In the genomic region with DNA sequence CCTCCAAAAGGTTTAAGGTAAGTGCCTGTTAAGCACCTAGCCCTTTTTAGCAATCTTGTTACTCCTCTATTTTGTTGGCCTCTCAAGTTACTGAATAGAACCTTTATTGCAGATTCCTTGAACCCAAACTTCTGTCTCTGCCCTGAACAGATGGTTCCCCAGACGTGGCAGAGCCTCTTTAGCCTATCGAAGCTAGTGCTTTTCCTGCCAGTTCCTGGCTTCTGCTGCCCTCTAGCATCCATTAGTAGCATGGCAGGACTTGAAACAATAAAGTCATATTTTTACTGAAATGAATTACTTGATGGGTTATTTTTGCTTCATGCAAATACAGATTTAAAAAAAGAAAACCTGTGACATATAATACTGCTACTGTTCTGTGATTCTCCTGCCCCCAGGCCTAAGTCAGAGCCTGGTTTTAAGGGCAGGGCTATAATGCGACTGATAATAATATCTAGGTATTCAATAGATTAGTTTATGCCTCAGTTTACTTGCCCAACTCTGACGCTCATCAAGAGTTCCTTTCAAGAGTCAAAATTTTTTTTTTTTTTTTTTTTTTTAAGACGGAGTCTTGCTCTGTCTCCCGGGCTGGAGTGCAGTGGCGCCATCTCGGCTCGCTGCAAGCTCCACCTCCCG, we compare ENCODE assay signal across 9 cellular contexts.
DNase-seq lines count a peak whose midpoint lies in the region; ATAC-seq and TF ChIP-seq lines count a peak whose summit lies in the region.
"Had no signal": no experiment of that assay in that cellular context is flagged by ENCODE, and none has a peak within 500 bp of the region (broad histone marks: within the 10 kb centered on the region; RNA-seq: fewer than 3 reads in every experiment).

No MANE protein-coding gene starts in this region.

- peak; percentile 32 to 61 (median 47) for TF ChIP-seq CTCF in transverse colon (IDR thresholded peaks at IDR 0.05)

- peak overlapping the region; percentile 32 to 74 (median 61) for H3K4me3 Mint-ChIP-seq in naive thymus-derived CD4-positive, alpha-beta T cell
- H3K4me3 Mint-ChIP-seq: dendritic cell treated with granulocyte-macrophage colony-stimulating factor and Interleukin-4, amounts not matched to agents 40 ng/mL and 50 ng/mL, for 4 days had no signal

- intact Hi-C loops in naive thymus-derived CD4-positive, alpha-beta T cell (cut with micrococcal nuclease), result loop anchor here (1.0 to 10.0 kb wide), 5 partner anchors 252 to 477 kb away; no protein-coding TSS in a partner anchor
- intact Hi-C loops in transverse colon (cut with DNase I; ENCODE audit: low total_unique reads), result no loop called here

- H3K4me3 ChIP-seq in naive thymus-derived CD4-positive, alpha-beta T cell (ENCODE audit: low read length), result peak overlapping the region; percentile 16
- no peak overlapping the region for H3K4me3 ChIP-seq in transverse colon

- ATAC-seq in GM19455 (IDR thresholded peaks at IDR 0.05; ENCODE audit: unreplicated experiment), result peak; percentile 98
- peak; percentile 98 for ATAC-seq in HG03442 (IDR thresholded peaks at IDR 0.05; ENCODE audit: unreplicated experiment)
- peak; percentile 87 for ATAC-seq in naive thymus-derived CD4-positive, alpha-beta T cell

- DNase-seq in DMS153 (lab: John Stamatoyannopoulos, UW) (peak; percentile 25), NCI-H446 treated with DMSO at 0.1 percent for 48 hours (lab: John Stamatoyannopoulos, UW) (peak; percentile 83), epithelial cell of prostate (ENCODE audit: low read depth, low spot score) (peak; percentile 26), transverse colon (peak; percentile 20)
- peak; percentile 13 for DNase-seq in activated CD4-positive, alpha-beta T cell treated with anti-CD3 and anti-CD28 coated beads, Interleukin-2, amount 50 U/mL, for 1 hour
- DNase-seq in naive thymus-derived CD4-positive, alpha-beta T cell, result peak in 8 of 9 donors; percentile 6 to 55 (median 34)

- WGBS in transverse colon (ENCODE audit: low coverage in 1 of 2), 2 donors, result 62 to 69% methylated on average over 8 to 10 of the region's 10 CpGs

- POLR2A ChIA-PET in naive thymus-derived CD4-positive, alpha-beta T cell (lab: Charles Lee), result no interaction called here

- H3K9me3 ChIP-seq in naive thymus-derived CD4-positive, alpha-beta T cell (ENCODE audit: control insufficient read depth in 2 of 3, low read length in 3 of 3), result no peaks in the 10 kb centered on the region
- H3K9me3 ChIP-seq in transverse colon, result no peaks in the 10 kb centered on the region

- H3K27me3 Mint-ChIP-seq in naive thymus-derived CD4-positive, alpha-beta T cell, result peaks cover 0 to 3% (median 0%) of the 10 kb centered on the region in 5 donors
- H3K27me3 Mint-ChIP-seq: dendritic cell treated with granulocyte-macrophage colony-stimulating factor and Interleukin-4, amounts not matched to agents 40 ng/mL and 50 ng/mL, for 4 days had no signal

- no peak for TF ChIP-seq POLR2A in transverse colon (IDR thresholded peaks at IDR 0.05)

- peak overlapping the region in 1 of 9 donors; percentile 21 for H3K27ac Mint-ChIP-seq in naive thymus-derived CD4-positive, alpha-beta T cell
- H3K27ac Mint-ChIP-seq: dendritic cell treated with granulocyte-macrophage colony-stimulating factor and Interleukin-4, amounts not matched to agents 40 ng/mL and 50 ng/mL, for 4 days had no signal

- TF ChIP-seq EP300 in transverse colon (IDR thresholded peaks at IDR 0.05; ENCODE audit: low read depth), result no peak

- H3K4me1 Mint-ChIP-seq in naive thymus-derived CD4-positive, alpha-beta T cell, result peaks cover 6 to 13% (median 11%) of the 10 kb centered on the region in 7 donors

- peaks cover 5 to 8% of the 10 kb centered on the region in 2 donors for H3K4me1 ChIP-seq in naive thymus-derived CD4-positive, alpha-beta T cell (ENCODE audit: control insufficient read depth in 2 of 2, insufficient read depth in 2 of 2, low read length in 2 of 2)
- peaks cover 0 to 7% (median 0%) of the 10 kb centered on the region in 4 donors for H3K4me1 ChIP-seq in transverse colon

- H3K27me3 ChIP-seq in naive thymus-derived CD4-positive, alpha-beta T cell (ENCODE audit: control insufficient read depth in 2 of 2, insufficient read depth in 2 of 2, low read length in 2 of 2), result no peaks in the 10 kb centered on the region
- H3K27me3 ChIP-seq in transverse colon, result no peaks in the 10 kb centered on the region

- peaks cover 0 to 1% (median 0%) of the 10 kb centered on the region in 11 donors for H3K9me3 Mint-ChIP-seq in naive thymus-derived CD4-positive, alpha-beta T cell
- H3K9me3 Mint-ChIP-seq: dendritic cell treated with granulocyte-macrophage colony-stimulating factor and Interleukin-4, amounts not matched to agents 40 ng/mL and 50 ng/mL, for 4 days had no signal

- no peak overlapping the region for H3K27ac ChIP-seq in epithelial cell of prostate
- H3K27ac ChIP-seq in naive thymus-derived CD4-positive, alpha-beta T cell (ENCODE audit: low read depth, low read length), result no peak overlapping the region
- no peak overlapping the region for H3K27ac ChIP-seq in transverse colon

- no peaks in the 10 kb centered on the region for H3K36me3 ChIP-seq in naive thymus-derived CD4-positive, alpha-beta T cell (ENCODE audit: control insufficient read depth in 2 of 3, insufficient read depth in 3 of 3, low read length in 3 of 3)
- no peaks in the 10 kb centered on the region for H3K36me3 ChIP-seq in transverse colon

- CTCF ChIA-PET in naive thymus-derived CD4-positive, alpha-beta T cell (lab: Charles Lee), result interaction anchor here (0.6 to 0.9 kb wide), 3 partner anchors 105 to 683 kb away, joined by 3 read pairs; no protein-coding TSS in a partner anchor

- in situ Hi-C loops in transverse colon (cut with MboI; ENCODE audit: low pct_ligation_motif_present in 1 of 4, low pct_unique_long_range_greater_than_20kb in 1 of 4, low sequenced_read_pairs in 3 of 4), result loop anchor here in 1 of 4 donors (25.0 kb wide), 1 partner anchor 323 kb away; no protein-coding TSS in a partner anchor

- peaks cover 0 to 3% (median 0%) of the 10 kb centered on the region in 5 donors for H3K36me3 Mint-ChIP-seq in naive thymus-derived CD4-positive, alpha-beta T cell

Comparison
In these comparisons a context has a peak if more than half of its experiments do, and no peak if none do; other contexts are left out.
1. DNase-seq: peak in every context shown above with its lines; median percentile 83 in NCI-H446 treated with DMSO at 0.1 percent for 48 hours; 34 in naive thymus-derived CD4-positive, alpha-beta T cell; 26 in epithelial cell of prostate; 25 in DMS153; 20 in transverse colon; 13 in activated CD4-positive, alpha-beta T cell treated with anti-CD3 and anti-CD28 coated beads, Interleukin-2, amount 50 U/mL, for 1 hour.